17 cellular contexts compared by ENCODE assay signal in the genomic region with DNA sequence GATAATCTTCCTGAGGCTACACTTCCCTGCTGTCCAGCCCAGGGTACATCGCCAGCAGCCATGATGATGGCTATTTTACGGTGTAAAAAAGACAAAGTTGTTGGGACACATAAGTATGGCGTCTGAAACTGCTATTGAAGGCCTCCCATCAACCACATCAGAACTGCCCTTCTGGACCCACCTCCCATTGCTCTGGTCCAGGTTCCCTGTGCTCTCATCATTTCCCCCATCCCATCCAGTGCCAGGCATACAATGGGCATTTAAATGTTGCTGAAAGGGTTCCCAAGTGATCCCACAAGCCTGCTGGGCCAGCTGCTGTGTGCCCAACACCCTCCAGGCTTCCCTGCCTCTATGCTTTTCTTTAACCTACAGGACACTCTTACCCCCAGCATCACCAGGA. TPM values are rescaled to one million over a fixed set of nuclear protein-coding genes. Genes with fewer than 3 reads are reported as not detected.
DNase-seq lines count a peak whose midpoint lies in the region; ATAC-seq and TF ChIP-seq lines count a peak whose summit lies in the region.
"Had no signal": no experiment of that assay in that cellular context is flagged by ENCODE, and none has a peak within 500 bp of the region (broad histone marks: within the 10 kb centered on the region; RNA-seq: fewer than 3 reads in every experiment).

No MANE protein-coding gene starts in this region.

- no peak for DNase-seq in activated naive CD4-positive, alpha-beta T cell treated with anti-CD3 and anti-CD28 coated beads, Interleukin-2, amount 50 U/mL, for 72 hours (ENCODE audit: low spot score in 2 of 2)
- DNase-seq in stimulated activated naive CD8-positive, alpha-beta T cell treated with anti-CD3 and anti-CD28 coated beads, Interleukin-15, amount 100 ng/mL, for 72 hours: no peak
- peak; percentile 16 for DNase-seq in islet precursor cell
- DNase-seq in endothelial cell (ENCODE audit: low spot score): no peak
- no peak for DNase-seq in stimulated activated CD4-positive, alpha-beta T cell treated with anti-CD3 and anti-CD28 coated beads, Interleukin-2, amount 100 ng/mL, for 48 hours
- DNase-seq: AML-193; Caco-2; Calu3; CD4-positive, alpha-beta T cell; CD8-positive, alpha-beta T cell; DMS79 treated with DMSO at 0.1 percent for 48 hours; GF-D8 had no signal

- no peak for ATAC-seq in activated naive CD4-positive, alpha-beta T cell treated with anti-CD3 and anti-CD28 coated beads, Interleukin-2, amount 50 U/mL, for 72 hours
- no peak for ATAC-seq in stimulated activated naive CD8-positive, alpha-beta T cell treated with anti-CD3 and anti-CD28 coated beads, Interleukin-15, amount 100 ng/mL, for 72 hours
- ATAC-seq: A549; CD8-positive, alpha-beta T cell had no signal

- H3K27ac Mint-ChIP-seq in activated naive CD4-positive, alpha-beta T cell treated with anti-CD3 and anti-CD28 coated beads, Interleukin-2, amount 50 U/mL, for 24 hours: peak overlapping the region; percentile 26
- no peak overlapping the region for H3K27ac Mint-ChIP-seq in activated naive CD4-positive, alpha-beta T cell treated with anti-CD3 and anti-CD28 coated beads, Interleukin-2, amount 50 U/mL, for 72 hours
- H3K27ac Mint-ChIP-seq in stimulated activated naive CD8-positive, alpha-beta T cell treated with anti-CD3 and anti-CD28 coated beads, Interleukin-15, Interleukin-2, amounts not matched to agents 100 ng/mL and 50 ng/mL, for 24 hours: peak overlapping the region; percentile 41
- no peak overlapping the region for H3K27ac Mint-ChIP-seq in stimulated activated naive CD8-positive, alpha-beta T cell treated with anti-CD3 and anti-CD28 coated beads, Interleukin-15, amount 100 ng/mL, for 72 hours
- no peak overlapping the region for H3K27ac Mint-ChIP-seq in endothelial cell (ENCODE audit: unreplicated experiment)
- H3K27ac Mint-ChIP-seq: B cell; CD4-positive, alpha-beta T cell; CD8-positive, alpha-beta T cell had no signal

- no peak overlapping the region for H3K4me3 Mint-ChIP-seq in activated naive CD4-positive, alpha-beta T cell treated with anti-CD3 and anti-CD28 coated beads, Interleukin-2, amount 50 U/mL, for 24 hours
- H3K4me3 Mint-ChIP-seq in stimulated activated naive CD8-positive, alpha-beta T cell treated with anti-CD3 and anti-CD28 coated beads, Interleukin-15, Interleukin-2, amounts not matched to agents 100 ng/mL and 50 ng/mL, for 24 hours: no peak overlapping the region
- no peak overlapping the region for H3K4me3 Mint-ChIP-seq in stimulated activated naive CD8-positive, alpha-beta T cell treated with anti-CD3 and anti-CD28 coated beads, Interleukin-15, amount 100 ng/mL, for 72 hours
- no peak overlapping the region for H3K4me3 Mint-ChIP-seq in endothelial cell (ENCODE audit: unreplicated experiment)
- H3K4me3 Mint-ChIP-seq: B cell; CD4-positive, alpha-beta T cell; CD8-positive, alpha-beta T cell had no signal

- H3K4me1 Mint-ChIP-seq in activated naive CD4-positive, alpha-beta T cell treated with anti-CD3 and anti-CD28 coated beads, Interleukin-2, amount 50 U/mL, for 24 hours: peaks cover 5% of the 10 kb centered on the region
- H3K4me1 Mint-ChIP-seq in stimulated activated naive CD8-positive, alpha-beta T cell treated with anti-CD3 and anti-CD28 coated beads, Interleukin-15, Interleukin-2, amounts not matched to agents 100 ng/mL and 50 ng/mL, for 24 hours (ENCODE audit: low read depth): no peaks in the 10 kb centered on the region
- peaks cover 9% of the 10 kb centered on the region for H3K4me1 Mint-ChIP-seq in stimulated activated naive CD8-positive, alpha-beta T cell treated with anti-CD3 and anti-CD28 coated beads, Interleukin-15, amount 100 ng/mL, for 72 hours
- peaks cover 2% of the 10 kb centered on the region for H3K4me1 Mint-ChIP-seq in endothelial cell (ENCODE audit: unreplicated experiment)

- H3K9me3 Mint-ChIP-seq in activated naive CD4-positive, alpha-beta T cell treated with anti-CD3 and anti-CD28 coated beads, Interleukin-2, amount 50 U/mL, for 24 hours: no peaks in the 10 kb centered on the region
- no peaks in the 10 kb centered on the region for H3K9me3 Mint-ChIP-seq in activated naive CD4-positive, alpha-beta T cell treated with anti-CD3 and anti-CD28 coated beads, Interleukin-2, amount 50 U/mL, for 72 hours
- H3K9me3 Mint-ChIP-seq in stimulated activated naive CD8-positive, alpha-beta T cell treated with anti-CD3 and anti-CD28 coated beads, Interleukin-15, Interleukin-2, amounts not matched to agents 100 ng/mL and 50 ng/mL, for 24 hours: no peaks in the 10 kb centered on the region
- H3K9me3 Mint-ChIP-seq in stimulated activated naive CD8-positive, alpha-beta T cell treated with anti-CD3 and anti-CD28 coated beads, Interleukin-15, amount 100 ng/mL, for 72 hours: no peaks in the 10 kb centered on the region
- no peaks in the 10 kb centered on the region for H3K9me3 Mint-ChIP-seq in endothelial cell (ENCODE audit: unreplicated experiment)
- H3K9me3 Mint-ChIP-seq: CD4-positive, alpha-beta T cell; CD8-positive, alpha-beta T cell had no signal

- H3K36me3 Mint-ChIP-seq in activated naive CD4-positive, alpha-beta T cell treated with anti-CD3 and anti-CD28 coated beads, Interleukin-2, amount 50 U/mL, for 24 hours: no peaks in the 10 kb centered on the region
- no peaks in the 10 kb centered on the region for H3K36me3 Mint-ChIP-seq in activated naive CD4-positive, alpha-beta T cell treated with anti-CD3 and anti-CD28 coated beads, Interleukin-2, amount 50 U/mL, for 72 hours
- no peaks in the 10 kb centered on the region for H3K36me3 Mint-ChIP-seq in stimulated activated naive CD8-positive, alpha-beta T cell treated with anti-CD3 and anti-CD28 coated beads, Interleukin-15, Interleukin-2, amounts not matched to agents 100 ng/mL and 50 ng/mL, for 24 hours (ENCODE audit: low read depth)
- H3K36me3 Mint-ChIP-seq in endothelial cell (ENCODE audit: low read depth, unreplicated experiment): no peaks in the 10 kb centered on the region
- H3K36me3 Mint-ChIP-seq: CD8-positive, alpha-beta T cell had no signal

- H3K27me3 Mint-ChIP-seq in activated naive CD4-positive, alpha-beta T cell treated with anti-CD3 and anti-CD28 coated beads, Interleukin-2, amount 50 U/mL, for 24 hours: no peaks in the 10 kb centered on the region
- peaks cover 34% of the 10 kb centered on the region for H3K27me3 Mint-ChIP-seq in stimulated activated naive CD8-positive, alpha-beta T cell treated with anti-CD3 and anti-CD28 coated beads, Interleukin-15, Interleukin-2, amounts not matched to agents 100 ng/mL and 50 ng/mL, for 24 hours
- H3K27me3 Mint-ChIP-seq in stimulated activated naive CD8-positive, alpha-beta T cell treated with anti-CD3 and anti-CD28 coated beads, Interleukin-15, amount 100 ng/mL, for 72 hours: peaks cover 58% of the 10 kb centered on the region
- H3K27me3 Mint-ChIP-seq in endothelial cell (ENCODE audit: unreplicated experiment): no peaks in the 10 kb centered on the region

- no peak for TF ChIP-seq CTCF in endothelial cell (IDR thresholded peaks at IDR 0.05; ENCODE audit: unreplicated experiment)

RNA-seq across cellular contexts. Expression of gene IL9, which starts 10.6 kb away (rescaled TPM):
- total RNA-seq in activated naive CD4-positive, alpha-beta T cell treated with anti-CD3 and anti-CD28 coated beads, Interleukin-2, amount 50 U/mL, for 72 hours: under 1 TPM; 0.43 to 0.93 TPM
- not detected for total RNA-seq in endothelial cell (ENCODE audit: unreplicated experiment)
- total RNA-seq: A172; B cell; Caco-2; Calu3; CD4-positive, alpha-beta T cell; CD8-positive, alpha-beta T cell had no signal

RNA-seq across cellular contexts. Expression of gene SLC25A48, which starts 50.6 kb away (rescaled TPM):
- not detected for total RNA-seq in activated naive CD4-positive, alpha-beta T cell treated with anti-CD3 and anti-CD28 coated beads, Interleukin-2, amount 50 U/mL, for 72 hours
- total RNA-seq in endothelial cell (ENCODE audit: unreplicated experiment): not detected
- total RNA-seq: A172; B cell; Calu3; CD4-positive, alpha-beta T cell; CD8-positive, alpha-beta T cell had no signal

Comparison
In these comparisons a context has a peak if more than half of its experiments do, and no peak if none do; other contexts are left out.
1. H3K27ac Mint-ChIP-seq: peak in activated naive CD4-positive, alpha-beta T cell treated with anti-CD3 and anti-CD28 coated beads, Interleukin-2, amount 50 U/mL, for 24 hours (single experiment) and stimulated activated naive CD8-positive, alpha-beta T cell treated with anti-CD3 and anti-CD28 coated beads, Interleukin-15, Interleukin-2, amounts not matched to agents 100 ng/mL and 50 ng/mL, for 24 hours (single experiment); none in activated naive CD4-positive, alpha-beta T cell treated with anti-CD3 and anti-CD28 coated beads, Interleukin-2, amount 50 U/mL, for 72 hours (0 of 2), stimulated activated naive CD8-positive, alpha-beta T cell treated with anti-CD3 and anti-CD28 coated beads, Interleukin-15, amount 100 ng/mL, for 72 hours (0 of 2) and endothelial cell (single experiment).